In the genomic region with DNA sequence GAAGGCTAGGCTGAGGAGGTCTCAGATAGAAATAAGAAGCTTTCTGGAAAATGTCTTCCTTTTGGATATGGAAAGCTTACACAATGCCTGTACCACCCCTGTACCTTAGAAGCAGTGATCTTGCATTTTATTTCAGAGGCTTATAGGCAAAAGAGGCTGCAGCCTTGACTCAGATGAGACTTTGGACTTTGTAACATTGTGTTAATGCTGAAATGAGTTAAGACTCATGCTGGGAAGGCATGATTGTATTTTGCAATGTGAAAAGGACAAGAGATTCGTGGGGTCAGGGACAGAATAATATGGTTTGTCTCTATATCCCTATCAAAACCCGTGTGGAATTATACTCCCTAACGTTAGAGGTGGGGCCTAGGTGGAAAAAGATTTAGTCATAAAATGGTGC, we compare ENCODE assay signal across 7 cellular contexts. TPM values are rescaled to one million over a fixed set of nuclear protein-coding genes. Genes with fewer than 3 reads are reported as not detected.
"Had no signal": no experiment of that assay in that cellular context is flagged by ENCODE, and none has a peak within 500 bp of the region (broad histone marks: within the 10 kb centered on the region; RNA-seq: fewer than 3 reads in every experiment).

No MANE protein-coding gene starts in this region.

RNA-seq across cellular contexts. Expression of a gene that starts 53.7 kb away (rescaled TPM):
- total RNA-seq: omental fat pad, posterior vena cava, stomach, subcutaneous adipose tissue, thoracic aorta, tibial nerve had no signal
- polyA plus RNA-seq: naive thymus-derived CD8-positive, alpha-beta T cell had no signal
